In genomic region chr4:86848732-86849617, GRCh38 we compare ENCODE assay signal across 17 cellular contexts. TPM values are rescaled to one million over a fixed set of nuclear protein-coding genes. Genes with fewer than 3 reads are reported as not detected.
DNase-seq lines count a peak whose midpoint lies in the region; ATAC-seq, FAIRE-seq and TF ChIP-seq lines count a peak whose summit lies in the region.
"Had no signal": no experiment of that assay in that cellular context is flagged by ENCODE, and none has a peak within 500 bp of the region (broad histone marks: within the 10 kb centered on the region; RNA-seq: fewer than 3 reads in every experiment).

TSS of gene SLC10A6 (minus strand) at chr4:86849384. CDS start at chr4:86849115, 269 bp downstream.

- intact Hi-C loops in breast epithelium (cut with DNase I; ENCODE audit: low total_unique reads) (no loop called here), Right ventricle myocardium superior (cut with DNase I) (no loop called here)

- H3K4me1 ChIP-seq in breast epithelium = no peaks in the 10 kb centered on the region
- H3K4me1 ChIP-seq in small intestine (ENCODE audit: control insufficient read depth in 2 of 2, insufficient read depth in 1 of 2, low read depth in 1 of 2, low read length in 1 of 2) = no peaks in the 10 kb centered on the region
- H3K4me1 ChIP-seq: testis had no signal

- DNase-seq in BJ (ENCODE audit: low read depth) (no peak), breast epithelium (ENCODE audit: low spot score in 2 of 2) (no peak), Right ventricle myocardium superior (no peak), putamen (ENCODE audit: low spot score) (peak; percentile 3), NCI-H1417 (lab: John Stamatoyannopoulos, UW) (no peak), COR-L47 (lab: John Stamatoyannopoulos, UW) (no peak), NCI-H146 treated with DMSO at 0.1 percent for 48 hours (lab: John Stamatoyannopoulos, UW; ENCODE audit: unreplicated experiment) (no peak), small intestine (no peak)
- DNase-seq: activated naive CD8-positive, alpha-beta T cell treated with anti-CD3 and anti-CD28 coated beads, Interleukin-2, amount 10 ng/mL, durations not matched to agents 7 days and 5 days; kidney glomerular epithelial cell; naive thymus-derived CD4-positive, alpha-beta T cell; NCI-H2081; testis; WERI-Rb-1 had no signal

- POLR2A ChIA-PET in BJ (lab: Charles Lee) = interaction anchor here (0.6 kb wide), 1 partner anchor 13 kb away, joined by 4 read pairs; no protein-coding TSS in a partner anchor

- peak within 1 kb of the TSS; percentile 65 to 84 for H3K27ac ChIP-seq in breast epithelium
- H3K27ac ChIP-seq in small intestine (ENCODE audit: low read depth in 1 of 2, low read length in 1 of 2) = peak within 1 kb of the TSS in 1 of 2 donors; percentile 38
- H3K27ac ChIP-seq: WERI-Rb-1 had no signal

- FAIRE-seq in small intestine (lab: Jason Lieb, UNC) = no peak
- FAIRE-seq: colon had no signal

- H3K4me3 ChIP-seq in BJ (ENCODE audit: low read depth, low read length) (peak within 1 kb of the TSS; percentile 20), breast epithelium (peak within 1 kb of the TSS; percentile 14 to 59 (median 26)), small intestine (ENCODE audit: low read depth in 1 of 2, low read length in 2 of 2) (no peak within 1 kb of the TSS)
- H3K4me3 ChIP-seq: testis had no signal

- H3K36me3 ChIP-seq in BJ (ENCODE audit: control insufficient read depth, insufficient read depth, low read length) (no peaks in the 10 kb centered on the region; the same call in 1 of the 2 replicates), breast epithelium (no peaks in the 10 kb centered on the region), small intestine (ENCODE audit: control insufficient read depth in 2 of 2, insufficient read depth in 2 of 2, low read length in 2 of 2) (no peaks in the 10 kb centered on the region)
- H3K36me3 ChIP-seq: WERI-Rb-1 had no signal

- ATAC-seq in Right ventricle myocardium superior (ENCODE audit: poor library complexity) = peak; percentile 46
- ATAC-seq: naive thymus-derived CD4-positive, alpha-beta T cell had no signal

- TF ChIP-seq CTCF in BJ (IDR thresholded peaks at IDR 0.05; ENCODE audit: insufficient read depth, low read depth, low read length) (no peak), breast epithelium (IDR thresholded peaks at IDR 0.05) (no peak)

- no peak for TF ChIP-seq POLR2A in breast epithelium (IDR thresholded peaks at IDR 0.05)

- H3K27me3 ChIP-seq in BJ (ENCODE audit: control insufficient read depth, insufficient read depth, low read length) (no peaks in the 10 kb centered on the region), breast epithelium (no peaks in the 10 kb centered on the region), small intestine (ENCODE audit: control insufficient read depth in 2 of 2, insufficient read depth in 2 of 2, low read length in 2 of 2) (no peaks in the 10 kb centered on the region)
- H3K27me3 ChIP-seq: testis had no signal

- CTCF ChIA-PET in BJ (lab: Yijun Ruan, JAX) = interaction anchor here (0.5 to 2.2 kb wide), 5 partner anchors 15 to 353 kb away, joined by 3 to 10 read pairs (median 4); no protein-coding TSS in a partner anchor

- H3K9me3 ChIP-seq in breast epithelium (no peaks in the 10 kb centered on the region), small intestine (ENCODE audit: control insufficient read depth, low read depth) (no peaks in the 10 kb centered on the region)
- H3K9me3 ChIP-seq: testis had no signal

- 78 to 87% (median 84%) methylated on average over 11 of the region's 11 CpGs for WGBS in small intestine, 3 donors

RNA-seq across cellular contexts. Expression of gene SLC10A6, which starts in this region (rescaled TPM):
- polyA plus RNA-seq in BJ (2011; rRNA removed) (0.72 and 0.98 TPM in 2 replicates), small intestine (1 to 10 TPM in 1 of 3 donors, not detected in 2; 1.1 TPM)
- polyA minus RNA-seq in BJ (2011; rRNA and poly(A)+ RNA removed) = 3.1 and 4.0 TPM in 2 replicates
- total RNA-seq in breast epithelium (1 to 10 TPM; 4.0 to 5.9 (median 4.6) TPM), Right ventricle myocardium superior (0.43 TPM)
- total RNA-seq: activated naive CD8-positive, alpha-beta T cell treated with anti-CD3 and anti-CD28 coated beads, Interleukin-2, amount 10 ng/mL, durations not matched to agents 7 days and 5 days; glomerular endothelial cell; H4 had no signal
- polyA plus RNA-seq: naive thymus-derived CD4-positive, alpha-beta T cell had no signal

Comparison
In these comparisons a context has a peak if more than half of its experiments do, and no peak if none do; other contexts are left out.
1. Peak in ATAC-seq in Right ventricle myocardium superior; RNA of the gene not detected or under 1 TPM.
2. H3K4me3 ChIP-seq: peak in BJ (single experiment) and breast epithelium (3 of 3); none in small intestine (0 of 2).